Comparison of ENCODE assay signal across 8 cellular contexts in genomic region chr10:5595591-5596590, GRCh38.
DNase-seq lines count a peak whose midpoint lies in the region; ATAC-seq and TF ChIP-seq lines count a peak whose summit lies in the region.

No MANE protein-coding gene starts in this region.

- no peak overlapping the region for H3K4me3 Mint-ChIP-seq in activated T-helper 17 cell treated with anti-CD3 and anti-CD28 coated beads, Interleukin-2, amount 50 U/mL, for 72 hours
- H3K4me3 Mint-ChIP-seq in activated CD8-positive, alpha-beta memory T cell treated with anti-CD3 and anti-CD28 coated beads, Interleukin-2, amount 10 ng/mL, durations not matched to agents 7 days and 5 days = no peak overlapping the region

- POLR2A ChIA-PET in A673 (lab: Charles Lee; ENCODE audit: low non-redundant PET) = interaction anchor here (0.8 kb wide), 1 partner anchor 135 kb away, joined by 3 read pairs; no protein-coding TSS in a partner anchor

- no peaks in the 10 kb centered on the region for H3K9me3 ChIP-seq in A673 (ENCODE audit: low read depth, low read length, poor library complexity, severe bottlenecking)

- DNase-seq in A673 (ENCODE audit: low spot score) (peak; percentile 60), HCEC 1CT (peak; percentile 73), hepatic stellate cell (ENCODE audit: low spot score) (peak; percentile 74), NCI-H1048 (lab: John Stamatoyannopoulos, UW) (no peak), NCI-H1436 treated with DMSO at 0.1 percent for 48 hours (lab: John Stamatoyannopoulos, UW) (no peak)
- DNase-seq in activated CD8-positive, alpha-beta memory T cell treated with anti-CD3 and anti-CD28 coated beads, Interleukin-2, amount 10 ng/mL, durations not matched to agents 7 days and 5 days = no peak

- H3K27me3 Mint-ChIP-seq in activated T-helper 17 cell treated with anti-CD3 and anti-CD28 coated beads, Interleukin-2, amount 50 U/mL, for 72 hours = peaks cover 20% of the 10 kb centered on the region
- peaks cover 24% of the 10 kb centered on the region for H3K27me3 Mint-ChIP-seq in activated CD8-positive, alpha-beta memory T cell treated with anti-CD3 and anti-CD28 coated beads, Interleukin-2, amount 10 ng/mL, durations not matched to agents 7 days and 5 days

- no peaks in the 10 kb centered on the region for H3K9me3 Mint-ChIP-seq in activated T-helper 17 cell treated with anti-CD3 and anti-CD28 coated beads, Interleukin-2, amount 50 U/mL, for 72 hours
- no peaks in the 10 kb centered on the region for H3K9me3 Mint-ChIP-seq in activated CD8-positive, alpha-beta memory T cell treated with anti-CD3 and anti-CD28 coated beads, Interleukin-2, amount 10 ng/mL, durations not matched to agents 7 days and 5 days (ENCODE audit: low read depth)

- H3K27me3 ChIP-seq in A673 (replicated peaks; ENCODE audit: insufficient read depth, low read depth, low read length, poor library complexity) = no peaks in the 10 kb centered on the region

- H3K4me1 ChIP-seq in A673 (ENCODE audit: insufficient read depth, low read length, poor library complexity, severe bottlenecking) = peaks cover 11% of the 10 kb centered on the region

- no peak for TF ChIP-seq CTCF in A673 (conservative IDR thresholded peaks at IDR 0.05; ENCODE audit: low read depth, low read length)

- H3K4me3 ChIP-seq in A673 (ENCODE audit: low read depth, low read length, poor library complexity, severe bottlenecking) = no peak overlapping the region

- H3K4me1 Mint-ChIP-seq in activated T-helper 17 cell treated with anti-CD3 and anti-CD28 coated beads, Interleukin-2, amount 50 U/mL, for 72 hours = peaks cover 7% of the 10 kb centered on the region
- H3K4me1 Mint-ChIP-seq in activated CD8-positive, alpha-beta memory T cell treated with anti-CD3 and anti-CD28 coated beads, Interleukin-2, amount 10 ng/mL, durations not matched to agents 7 days and 5 days = peaks cover 5% of the 10 kb centered on the region

- CTCF ChIA-PET in A673 (lab: Charles Lee) = no interaction called here
- CTCF ChIA-PET in activated CD8-positive, alpha-beta memory T cell treated with anti-CD3 and anti-CD28 coated beads, Interleukin-2, amount 10 ng/mL, durations not matched to agents 7 days and 5 days (lab: Charles Lee) = no interaction called here

- peak; percentile 70 for ATAC-seq in activated T-helper 17 cell treated with anti-CD3 and anti-CD28 coated beads, Interleukin-2, amount 50 U/mL, for 72 hours (replicated peaks)
- ATAC-seq in activated CD8-positive, alpha-beta memory T cell treated with anti-CD3 and anti-CD28 coated beads, Interleukin-2, amount 10 ng/mL, durations not matched to agents 7 days and 5 days = no peak
- no peak for ATAC-seq in HG03520 (IDR thresholded peaks at IDR 0.05; ENCODE audit: unreplicated experiment)

- H3K36me3 Mint-ChIP-seq in activated T-helper 17 cell treated with anti-CD3 and anti-CD28 coated beads, Interleukin-2, amount 50 U/mL, for 72 hours (ENCODE audit: low read depth) = no peaks in the 10 kb centered on the region
- no peaks in the 10 kb centered on the region for H3K36me3 Mint-ChIP-seq in activated CD8-positive, alpha-beta memory T cell treated with anti-CD3 and anti-CD28 coated beads, Interleukin-2, amount 10 ng/mL, durations not matched to agents 7 days and 5 days

- H3K27ac ChIP-seq in A673 (ENCODE audit: low read depth, low read length, poor library complexity, severe bottlenecking) = no peak overlapping the region

- no peaks in the 10 kb centered on the region for H3K36me3 ChIP-seq in A673 (ENCODE audit: insufficient read depth, low read length, poor library complexity, severe bottlenecking)

- no TSS peak for BruUV-seq in A673 (replicated peaks; lab: Mats Ljungman, UMichigan)

- H3K27ac Mint-ChIP-seq in activated T-helper 17 cell treated with anti-CD3 and anti-CD28 coated beads, Interleukin-2, amount 50 U/mL, for 72 hours = no peak overlapping the region
- H3K27ac Mint-ChIP-seq in activated CD8-positive, alpha-beta memory T cell treated with anti-CD3 and anti-CD28 coated beads, Interleukin-2, amount 10 ng/mL, durations not matched to agents 7 days and 5 days = no peak overlapping the region

- intact Hi-C loops in A673 (cut with micrococcal nuclease; ENCODE audit: unreplicated experiment) = no loop called here

Comparison
In these comparisons a context has a peak if more than half of its experiments do, and no peak if none do; other contexts are left out.
1. DNase-seq: peak in A673 (single experiment), HCEC 1CT (single experiment) and hepatic stellate cell (single experiment); none in activated CD8-positive, alpha-beta memory T cell treated with anti-CD3 and anti-CD28 coated beads, Interleukin-2, amount 10 ng/mL, durations not matched to agents 7 days and 5 days (single experiment), NCI-H1048 (single experiment) and NCI-H1436 treated with DMSO at 0.1 percent for 48 hours (single experiment).